ENCODE assay signal across 9 cellular contexts in genomic region chr1:41618066-41618825, GRCh38.
DNase-seq lines count a peak whose midpoint lies in the region; ATAC-seq and TF ChIP-seq lines count a peak whose summit lies in the region.
"Had no signal": no experiment of that assay in that cellular context is flagged by ENCODE, and none has a peak within 500 bp of the region (broad histone marks: within the 10 kb centered on the region; RNA-seq: fewer than 3 reads in every experiment).

No MANE protein-coding gene starts in this region.

- H3K27me3 Mint-ChIP-seq in HFFc6 (ENCODE audit: insufficient read depth): peaks cover 3% of the 10 kb centered on the region

- H3K27ac ChIP-seq in right cardiac atrium (ENCODE audit: low read length): peak overlapping the region; percentile 26

- no peak overlapping the region for H3K4me3 Mint-ChIP-seq in HFFc6

- no peaks in the 10 kb centered on the region for H3K36me3 Mint-ChIP-seq in HFFc6 (ENCODE audit: low read depth)

- intact Hi-C loops in right cardiac atrium (cut with DNase I) (no loop called here), sciatic nerve (cut with DNase I) (no loop called here)

- H3K9me3 ChIP-seq in right cardiac atrium (ENCODE audit: control insufficient read depth, low read length): no peaks in the 10 kb centered on the region

- no peak overlapping the region; the same call in 1 of the 2 replicates for H3K27ac Mint-ChIP-seq in HFFc6

- peaks cover 13% of the 10 kb centered on the region for H3K4me1 ChIP-seq in right cardiac atrium (ENCODE audit: control insufficient read depth, insufficient read depth, low read length)

- 41% methylated on average over 14 of the region's 14 CpGs for WGBS in right cardiac atrium

- H3K4me1 Mint-ChIP-seq in HFFc6 (ENCODE audit: low read depth): peaks cover 70% of the 10 kb centered on the region

- TF ChIP-seq CTCF in HFFc6 (IDR thresholded peaks at IDR 0.05) (no peak), cardiac fibroblast (IDR thresholded peaks at IDR 0.05; ENCODE audit: low read depth, low read length) (no peak)

- no peaks in the 10 kb centered on the region for H3K27me3 ChIP-seq in right cardiac atrium (ENCODE audit: control insufficient read depth, insufficient read depth)

- H3K4me3 ChIP-seq in cardiac fibroblast (replicated peaks in 1 of 2; ENCODE audit: low read depth in 2 of 2, low read length in 2 of 2): no peak overlapping the region
- no peak overlapping the region for H3K4me3 ChIP-seq in right cardiac atrium (ENCODE audit: low read length)

- H3K9me3 Mint-ChIP-seq in HFFc6: no peaks in the 10 kb centered on the region

- peak; percentile 13 for DNase-seq in HFFc6
- DNase-seq in cardiac fibroblast (ENCODE audit: low read depth in 2 of 2): peak; percentile 54 to 80
- DNase-seq in right cardiac atrium: peak; percentile 90 to 96 (median 94)
- DNase-seq in sciatic nerve (ENCODE audit: low spot score): peak; percentile 92
- DNase-seq in NOMO-1 (lab: John Stamatoyannopoulos, UW; ENCODE audit: unreplicated experiment in 2 of 2): no peak
- no peak for DNase-seq in activated CD4-positive, alpha-beta T cell treated with anti-CD3 and anti-CD28 coated beads, Interleukin-2, amount 50 U/mL, for 4 hours
- DNase-seq: stimulated activated naive CD4-positive, alpha-beta T cell had no signal

- ATAC-seq in right cardiac atrium: peak; percentile 93 to 97
- peak; percentile 98 for ATAC-seq in sciatic nerve
- no peak for ATAC-seq in GM19463 (IDR thresholded peaks at IDR 0.05; ENCODE audit: unreplicated experiment)
- ATAC-seq in GM19455 (IDR thresholded peaks at IDR 0.05; ENCODE audit: unreplicated experiment): no peak

Comparison
In these comparisons a context has a peak if more than half of its experiments do, and no peak if none do; other contexts are left out.
1. DNase-seq: peak in HFFc6 (single experiment), cardiac fibroblast (2 of 2), right cardiac atrium (3 of 3) and sciatic nerve (single experiment); none in NOMO-1 (0 of 2) and activated CD4-positive, alpha-beta T cell treated with anti-CD3 and anti-CD28 coated beads, Interleukin-2, amount 50 U/mL, for 4 hours (0 of 2).
2. ATAC-seq: peak in right cardiac atrium (2 of 2) and sciatic nerve (single experiment); none in GM19463 (single experiment) and GM19455 (single experiment).